17 cellular contexts compared by ENCODE assay signal in genomic region chr10:33483124-33483794, GRCh38.
DNase-seq lines count a peak whose midpoint lies in the region; ATAC-seq and TF ChIP-seq lines count a peak whose summit lies in the region.
"Had no signal": no experiment of that assay in that cellular context is flagged by ENCODE, and none has a peak within 500 bp of the region (broad histone marks: within the 10 kb centered on the region; RNA-seq: fewer than 3 reads in every experiment).

No MANE protein-coding gene starts in this region.

- H2BK15ac ChIP-seq in H9 (ENCODE audit: low read depth, low read length), result no peak overlapping the region

- H2AFZ ChIP-seq in H9 (ENCODE audit: low read length), result no peak overlapping the region

- H2AK5ac ChIP-seq in H9 (ENCODE audit: insufficient read length, low read length), result no peak overlapping the region

- H3K9me3 ChIP-seq in H9 (ENCODE audit: control insufficient read depth, low read depth, low read length), result no peaks in the 10 kb centered on the region
- H3K9me3 ChIP-seq: right lobe of liver had no signal

- H4K5ac ChIP-seq in H9 (ENCODE audit: insufficient read length, low read depth, low read length), result no peak overlapping the region

- H2BK20ac ChIP-seq in H9 (ENCODE audit: low read depth, low read length, poor library complexity, severe bottlenecking), result no peak overlapping the region

- no peak overlapping the region for H3K27ac ChIP-seq in H9 (ENCODE audit: insufficient read length, low read depth, low read length)
- H3K27ac ChIP-seq: right lobe of liver had no signal

- no peak overlapping the region for H4K91ac ChIP-seq in H9 (ENCODE audit: insufficient read length, low read depth, low read length)

- H2BK12ac ChIP-seq in H9 (ENCODE audit: insufficient read length, low read depth, low read length), result no peak overlapping the region

- no peaks in the 10 kb centered on the region for H4K20me1 ChIP-seq in H9 (ENCODE audit: control insufficient read depth, insufficient read depth, insufficient read length)

- H3K27me3 Mint-ChIP-seq in H9 (ENCODE audit: low read depth) (no peaks in the 10 kb centered on the region), nephron progenitor cell (ENCODE audit: low read depth, poor library complexity) (no peaks in the 10 kb centered on the region)
- H3K27me3 Mint-ChIP-seq: stimulated activated naive CD8-positive, alpha-beta T cell treated with anti-CD3 and anti-CD28 coated beads, Interleukin-15, amount 100 ng/mL, for 72 hours had no signal

- H3K36me3 Mint-ChIP-seq in H9 (ENCODE audit: insufficient read depth in 1 of 3, low read depth in 3 of 3) (peaks cover 0 to 26% (median 19%) of the 10 kb centered on the region in 3 experiments; a peak in 5 of 7 replicates), nephron progenitor cell (ENCODE audit: low read depth) (peaks cover 18% of the 10 kb centered on the region)

- no peak overlapping the region for H3K4me3 Mint-ChIP-seq in H9
- H3K4me3 Mint-ChIP-seq in nephron progenitor cell, result peak overlapping the region; percentile 20
- H3K4me3 Mint-ChIP-seq: stimulated activated naive CD8-positive, alpha-beta T cell treated with anti-CD3 and anti-CD28 coated beads, Interleukin-15, amount 100 ng/mL, for 72 hours; T-helper 1 cell treated with Interleukin-12 subunit alpha and Interleukin-12 subunit beta and Interleukin-4 antibody, amounts not matched to agents 30 μg/mL and 1 μg/mL, for 36 hours had no signal

- H3K79me1 ChIP-seq in H9 (ENCODE audit: insufficient read depth, low read depth, low read length, poor library complexity, severe bottlenecking), result no peaks in the 10 kb centered on the region

- no peak overlapping the region for H3K14ac ChIP-seq in H9 (ENCODE audit: insufficient read depth, low read length)

- ATAC-seq in HG03196 (IDR thresholded peaks at IDR 0.05; ENCODE audit: unreplicated experiment), result no peak
- no peak for ATAC-seq in HG03095 (IDR thresholded peaks at IDR 0.05; ENCODE audit: unreplicated experiment)
- ATAC-seq: right lobe of liver; stimulated activated naive CD8-positive, alpha-beta T cell treated with anti-CD3 and anti-CD28 coated beads, Interleukin-15, amount 100 ng/mL, for 72 hours had no signal

- no CpG with 5 or more reads among the region's 5 CpGs for WGBS in H9 (ENCODE audit: extremely low coverage, insufficient read length, low lambda C conversion rate)

- H3K9ac ChIP-seq in H9 (ENCODE audit: extremely low read depth, insufficient read length, low read length), result no peak overlapping the region

- no peaks in the 10 kb centered on the region for H3K23me2 ChIP-seq in H9 (ENCODE audit: insufficient read length, low read depth, low read length, poor library complexity, severe bottlenecking)

- DNase-seq in H9, result no peak
- DNase-seq in NCI-H187 treated with DMSO at 0.1 percent for 48 hours (lab: John Stamatoyannopoulos, UW), result peak; percentile 67
- DNase-seq in SHP77 (lab: John Stamatoyannopoulos, UW), result peak; percentile 82 to 87
- no peak for DNase-seq in nephron progenitor cell
- no peak for DNase-seq in NCI-H1694 (lab: John Stamatoyannopoulos, UW)
- no peak for DNase-seq in ureter (ENCODE audit: low spot score)
- DNase-seq: activated CD4-positive, alpha-beta T cell treated with anti-CD3 and anti-CD28 coated beads, Interleukin-2, amount 50 U/mL, for 1 hour; C1 segment of cervical spinal cord; effector CD8-positive, alpha-beta T cell; foreskin fibroblast; OCI-M1; right lobe of liver; stimulated activated naive CD8-positive, alpha-beta T cell treated with anti-CD3 and anti-CD28 coated beads, Interleukin-15, amount 100 ng/mL, for 72 hours had no signal

- H3K4me2 ChIP-seq in H9 (ENCODE audit: insufficient read depth, insufficient read length, low read length), result no peak overlapping the region

- TF ChIP-seq CTCF in H9 (conservative IDR thresholded peaks at IDR 0.05) (no peak), nephron progenitor cell (IDR thresholded peaks at IDR 0.05) (no peak)

- H3T11ph ChIP-seq in H9 (ENCODE audit: low read length), result no peak overlapping the region

- no peaks in the 10 kb centered on the region for H3K79me2 ChIP-seq in H9 (ENCODE audit: insufficient read depth, low read length)

- H2BK120ac ChIP-seq in H9 (ENCODE audit: low read depth, low read length, poor library complexity, severe bottlenecking), result no peak overlapping the region

- H3K27me3 ChIP-seq in H9 (ENCODE audit: insufficient read depth, low read length), result no peaks in the 10 kb centered on the region
- H3K27me3 ChIP-seq: right lobe of liver had no signal

- no peak overlapping the region for H2BK5ac ChIP-seq in H9 (ENCODE audit: insufficient read length, low read length)

- no peak overlapping the region for H3K4ac ChIP-seq in H9 (ENCODE audit: low read depth, low read length)

- H4K8ac ChIP-seq in H9 (replicated peaks; ENCODE audit: insufficient read length, low read depth, low read length), result no peak overlapping the region

- H3K4me1 Mint-ChIP-seq in H9 (peaks cover 35 to 46% of the 10 kb centered on the region in 2 experiments), nephron progenitor cell (peaks cover 65% of the 10 kb centered on the region)

- H3K23ac ChIP-seq in H9 (ENCODE audit: insufficient read length, low read depth, low read length), result no peak overlapping the region

- H3K56ac ChIP-seq in H9 (ENCODE audit: insufficient read length, low read depth, low read length), result no peak overlapping the region

- H3K9me3 Mint-ChIP-seq in H9 (peaks cover 13 to 18% of the 10 kb centered on the region in 2 experiments), nephron progenitor cell (peaks cover 25% of the 10 kb centered on the region)
- H3K9me3 Mint-ChIP-seq: activated T-helper 2 cell treated with anti-CD3 and anti-CD28 coated beads, Interferon-gamma antibody, Interleukin-2, Interleukin-4, amounts not matched to agents 10 μg/mL and 5 μg/mL and 100 μg/mL, durations not matched to agents 14 hours and 24 hours and 36 hours; stimulated activated naive CD8-positive, alpha-beta T cell treated with anti-CD3 and anti-CD28 coated beads, Interleukin-15, amount 100 ng/mL, for 72 hours; T-helper 1 cell treated with Interleukin-12 subunit alpha and Interleukin-12 subunit beta and Interleukin-4 antibody, amounts not matched to agents 30 μg/mL and 1 μg/mL, for 36 hours had no signal

- H3K4me1 ChIP-seq in H9 (ENCODE audit: insufficient read depth, low read length), result peaks cover 7% of the 10 kb centered on the region
- H3K4me1 ChIP-seq: right lobe of liver had no signal

- H3K18ac ChIP-seq in H9 (ENCODE audit: insufficient read length, low read depth, low read length), result no peak overlapping the region

- H3K27ac Mint-ChIP-seq in H9 (peak overlapping the region in 2 of 3 experiments; percentile 45 to 95; a peak in 4 of 7 replicates), nephron progenitor cell (peak overlapping the region; percentile 95)
- H3K27ac Mint-ChIP-seq: activated T-helper 2 cell treated with anti-CD3 and anti-CD28 coated beads, Interferon-gamma antibody, Interleukin-2, Interleukin-4, amounts not matched to agents 10 μg/mL and 5 μg/mL and 100 μg/mL, durations not matched to agents 14 hours and 24 hours and 36 hours; stimulated activated naive CD8-positive, alpha-beta T cell treated with anti-CD3 and anti-CD28 coated beads, Interleukin-15, amount 100 ng/mL, for 72 hours; T-helper 1 cell treated with Interleukin-12 subunit alpha and Interleukin-12 subunit beta and Interleukin-4 antibody, amounts not matched to agents 30 μg/mL and 1 μg/mL, for 36 hours had no signal

Comparison
In these comparisons a context has a peak if more than half of its experiments do, and no peak if none do; other contexts are left out.
1. DNase-seq: peak in NCI-H187 treated with DMSO at 0.1 percent for 48 hours (single experiment) and SHP77 (2 of 2); none in H9 (single experiment), nephron progenitor cell (single experiment), NCI-H1694 (single experiment) and ureter (single experiment).